In genomic region chr5:115947260-115947659, GRCh38 we compare ENCODE assay signal across 27 cellular contexts. TPM values are rescaled to one million over a fixed set of nuclear protein-coding genes. Genes with fewer than 3 reads are reported as not detected.
A peak's percentile ranks its signal among the peaks of the same experiment; 100 is the strongest.
DNase-seq lines count a peak whose midpoint lies in the region; ATAC-seq and TF ChIP-seq lines count a peak whose summit lies in the region.
"Had no signal": no experiment of that assay in that cellular context is flagged by ENCODE, and none has a peak within 500 bp of the region (broad histone marks: within the 10 kb centered on the region; RNA-seq: fewer than 3 reads in every experiment).

No MANE protein-coding gene starts in this region.

- H3K79me2 ChIP-seq in osteoblast (ENCODE audit: insufficient read depth, low read length) (no peaks in the 10 kb centered on the region), trophoblast cell (ENCODE audit: control insufficient read depth, insufficient read depth, low read length, poor library complexity) (no peaks in the 10 kb centered on the region)
- H3K79me2 ChIP-seq: parathyroid adenoma had no signal

- peak overlapping the region; percentile 21 for H3K27ac ChIP-seq in epithelial cell of prostate
- peak overlapping the region; percentile 9 for H3K27ac ChIP-seq in osteoblast (ENCODE audit: low read depth, low read length)
- H3K27ac ChIP-seq in trophoblast cell (ENCODE audit: low read depth, low read length): no peak overlapping the region
- H3K27ac ChIP-seq: esophagus squamous epithelium, KMS-11, parathyroid adenoma, skin epidermis had no signal

- H3K36me3 ChIP-seq in osteoblast (ENCODE audit: insufficient read depth, low read length) (no peaks in the 10 kb centered on the region), trophoblast cell (ENCODE audit: control insufficient read depth in 1 of 2, insufficient read depth in 2 of 2, low read length in 2 of 2) (no peaks in the 10 kb centered on the region)
- H3K36me3 ChIP-seq: esophagus squamous epithelium had no signal

- ATAC-seq in GM19452 (IDR thresholded peaks at IDR 0.05; ENCODE audit: unreplicated experiment) (no peak), GM19351 (IDR thresholded peaks at IDR 0.05; ENCODE audit: unreplicated experiment) (no peak)
- ATAC-seq: activated CD4-positive, CD25-positive, alpha-beta regulatory T cell treated with anti-CD3 and anti-CD28 coated beads, Interleukin-2, amount 50 U/mL, for 24 hours; activated T-cell treated with anti-CD3 and anti-CD28 coated beads, Interleukin-2, amount 50 U/mL, for 72 hours; stimulated activated memory B cell treated with anti-CD40 and anti-IgM and Interleukin-4, amounts not matched to agents 10 μg/mL and 1 μg/mL and 100 μg/mL, for 72 hours had no signal

- H3K4me1 ChIP-seq in osteoblast (ENCODE audit: insufficient read depth, low read length): peaks cover 21% of the 10 kb centered on the region
- H3K4me1 ChIP-seq in trophoblast cell (ENCODE audit: control insufficient read depth in 1 of 2, insufficient read depth in 2 of 2, low read length in 2 of 2): no peaks in the 10 kb centered on the region
- H3K4me1 ChIP-seq: Caco-2, esophagus squamous epithelium, parathyroid adenoma had no signal

- TF ChIP-seq CTCF in osteoblast (IDR thresholded peaks at IDR 0.05; ENCODE audit: extremely low read depth, low read depth, low read length): no peak

- no peak overlapping the region for H2BK12ac ChIP-seq in trophoblast cell (ENCODE audit: low read length)

- no peaks in the 10 kb centered on the region for H4K20me1 ChIP-seq in osteoblast (ENCODE audit: insufficient read depth, low read length)

- no peak overlapping the region for H2AK5ac ChIP-seq in trophoblast cell (ENCODE audit: low read length)

- H3K79me1 ChIP-seq in trophoblast cell (ENCODE audit: low read length): no peaks in the 10 kb centered on the region

- DNase-seq in AG20443 (ENCODE audit: low spot score) (peak; percentile 12), M059J (ENCODE audit: low read depth) (peak; percentile 29), epithelial cell of prostate (ENCODE audit: low read depth, low spot score) (no peak), osteoblast (ENCODE audit: insufficient read length, low spot score, missing footprints) (peak; percentile 39), trophoblast cell (no peak)
- DNase-seq: activated CD4-positive, alpha-beta T cell treated with anti-CD3 and anti-CD28 coated beads, Interleukin-2, amount 50 U/mL, for 48 hours; activated T-cell treated with anti-CD3 and anti-CD28 coated beads, Interleukin-2, amount 50 U/mL, for 72 hours; C1 segment of cervical spinal cord; Caco-2; DMS79; esophagus squamous epithelium; immature natural killer cell; NCI-H1417 treated with DMSO at 0.1 percent for 48 hours; NCI-H2029 treated with DMSO at 0.1 percent for 48 hours; NCI-H524; nephron progenitor cell; retina; SK-N-SH; T-helper 2 cell had no signal

- no peak overlapping the region for H3K14ac ChIP-seq in trophoblast cell (ENCODE audit: low read length)

- H4K91ac ChIP-seq in trophoblast cell (ENCODE audit: low read depth, low read length): no peak overlapping the region

- no peak overlapping the region for H4K12ac ChIP-seq in trophoblast cell (ENCODE audit: low read depth, low read length)

- no peak overlapping the region for H3K4ac ChIP-seq in trophoblast cell (ENCODE audit: low read depth, low read length)

- no peak overlapping the region for H2AFZ ChIP-seq in osteoblast (ENCODE audit: low read length)
- no peak overlapping the region for H2AFZ ChIP-seq in trophoblast cell (ENCODE audit: insufficient read depth, low read length, poor library complexity)
- H2AFZ ChIP-seq: parathyroid adenoma had no signal

- no CpG with 5 or more reads among the region's 2 CpGs for WGBS in trophoblast cell (ENCODE audit: extremely low coverage, insufficient coverage, insufficient read length)

- H3K4me2 ChIP-seq in osteoblast (ENCODE audit: insufficient read depth, low read length): no peak overlapping the region
- no peak overlapping the region for H3K4me2 ChIP-seq in trophoblast cell (ENCODE audit: low read length)
- H3K4me2 ChIP-seq: KMS-11, SK-N-SH had no signal

- H3K9ac ChIP-seq in trophoblast cell (ENCODE audit: low read length): no peak overlapping the region
- H3K9ac ChIP-seq: KMS-11, parathyroid adenoma, SK-N-SH had no signal

- no peak overlapping the region for H3K18ac ChIP-seq in trophoblast cell (ENCODE audit: low read length)

- H3K9me3 ChIP-seq in osteoblast (ENCODE audit: low read depth, low read length): no peaks in the 10 kb centered on the region
- no peaks in the 10 kb centered on the region for H3K9me3 ChIP-seq in trophoblast cell (ENCODE audit: insufficient read depth, low read depth, low read length)
- H3K9me3 ChIP-seq: Caco-2, esophagus squamous epithelium, SK-N-SH had no signal

- no peak overlapping the region for H4K8ac ChIP-seq in trophoblast cell (ENCODE audit: low read depth, low read length)

- H3K27me3 ChIP-seq in osteoblast (ENCODE audit: insufficient read depth, low read length) (no peaks in the 10 kb centered on the region), trophoblast cell (ENCODE audit: insufficient read depth, low read length) (no peaks in the 10 kb centered on the region)
- H3K27me3 ChIP-seq: esophagus squamous epithelium had no signal

- H3K23ac ChIP-seq in trophoblast cell (ENCODE audit: low read length): no peak overlapping the region

- no peak overlapping the region for H2BK120ac ChIP-seq in trophoblast cell (ENCODE audit: insufficient read depth, low read length, poor library complexity)

- H2BK5ac ChIP-seq in trophoblast cell (ENCODE audit: low read depth, low read length, poor library complexity): no peak overlapping the region

- no peak overlapping the region for H3K4me3 ChIP-seq in osteoblast (ENCODE audit: insufficient read depth, low read length)
- no peak overlapping the region for H3K4me3 ChIP-seq in trophoblast cell (ENCODE audit: low read depth, low read length)
- H3K4me3 ChIP-seq: esophagus squamous epithelium, skin epidermis had no signal

RNA-seq across cellular contexts. Expression of gene LVRN, which starts 15.0 kb away (rescaled TPM):
- 0.34 TPM in 1 of 2 replicates, not detected in the other for total RNA-seq in M059J (2014; rRNA removed; shearing (Covaris generic))
- total RNA-seq in osteoblast: under 0.01 and 0.59 TPM in 2 replicates
- 0.42 and 0.66 TPM in 2 replicates for polyA plus RNA-seq in trophoblast cell (2013)
- total RNA-seq: H4 had no signal
- polyA plus RNA-seq: immature natural killer cell had no signal

Comparison
In these comparisons a context has a peak if more than half of its experiments do, and no peak if none do; other contexts are left out.
1. DNase-seq: peak in AG20443 (single experiment), M059J (single experiment) and osteoblast (single experiment); none in epithelial cell of prostate (single experiment) and trophoblast cell (0 of 2).